ENCODE assay signal across 12 cellular contexts in the genomic region with DNA sequence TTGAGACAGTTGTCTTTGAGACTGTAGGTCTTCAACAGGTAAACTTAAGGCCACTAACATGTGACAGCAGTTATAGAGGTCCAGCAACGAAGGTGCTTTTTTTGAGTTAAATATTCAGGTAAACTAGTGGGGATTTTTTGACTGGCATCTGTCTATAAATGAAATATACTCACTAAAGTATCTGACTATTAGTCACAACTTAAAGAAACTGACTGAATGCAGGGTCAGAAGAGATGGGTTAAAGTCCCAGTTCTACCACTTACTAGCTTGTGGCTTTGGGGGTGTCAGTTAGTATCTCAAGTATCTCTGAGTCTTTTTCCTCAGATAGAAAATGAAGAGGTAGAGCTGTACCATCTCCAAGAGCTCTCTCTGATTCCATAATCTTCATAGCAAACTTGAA. TPM values are rescaled to one million over a fixed set of nuclear protein-coding genes. Genes with fewer than 3 reads are reported as not detected.
DNase-seq lines count a peak whose midpoint lies in the region; ATAC-seq and TF ChIP-seq lines count a peak whose summit lies in the region.
"Had no signal": no experiment of that assay in that cellular context is flagged by ENCODE, and none has a peak within 500 bp of the region (broad histone marks: within the 10 kb centered on the region; RNA-seq: fewer than 3 reads in every experiment).

No MANE protein-coding gene starts in this region.

- intact Hi-C loops in HCT116 (cut with micrococcal nuclease): no loop called here
- intact Hi-C loops in right lobe of liver (cut with DNase I): no loop called here

- no peak overlapping the region for H3K27ac ChIP-seq in HCT116 (ENCODE audit: low read depth, low read length)
- peak overlapping the region; percentile 49 for H3K27ac ChIP-seq in HUES48 (ENCODE audit: low read depth, low read length)
- H3K27ac ChIP-seq in right lobe of liver: peak overlapping the region in 2 of 3 donors; percentile 70 to 72
- H3K27ac ChIP-seq: psoas muscle had no signal

- BruUV-seq in HCT116 (replicated peaks; lab: Mats Ljungman, UMichigan): no TSS peak

- no peak overlapping the region for H3K4me3 ChIP-seq in HCT116 (replicated peaks in 1 of 2; ENCODE audit: low read depth in 1 of 2, low read length in 2 of 2)
- no peak overlapping the region for H3K4me3 ChIP-seq in HUES48 (ENCODE audit: low read depth, low read length)
- H3K4me3 ChIP-seq in right lobe of liver: no peak overlapping the region
- H3K4me3 ChIP-seq: psoas muscle had no signal

- peaks cover 3% of the 10 kb centered on the region; the same call in 1 of the 2 replicates for H4K20me1 ChIP-seq in HCT116 (ENCODE audit: insufficient read depth)

- peaks cover 14% of the 10 kb centered on the region; the same call in 1 of the 2 replicates for H3K79me2 ChIP-seq in HCT116 (ENCODE audit: insufficient read depth, low read length)

- TF ChIP-seq CTCF in HCT116 (IDR thresholded peaks at IDR 0.05 in 2 of 3, conservative IDR thresholded peaks at IDR 0.05 in 1 of 3; ENCODE audit: borderline replicate concordance in 1 of 3, insufficient read depth in 1 of 3, low read depth in 2 of 3, low read length in 2 of 3) (no peak), right lobe of liver (IDR thresholded peaks at IDR 0.05) (no peak)

- H3K9me3 ChIP-seq in HCT116 (ENCODE audit: control insufficient read depth in 1 of 2, insufficient read depth in 1 of 2, low read depth in 1 of 2, low read length in 2 of 2) (no peaks in the 10 kb centered on the region), HUES48 (ENCODE audit: control insufficient read depth, insufficient read depth, low read length) (no peaks in the 10 kb centered on the region), right lobe of liver (no peaks in the 10 kb centered on the region)
- H3K9me3 ChIP-seq: psoas muscle had no signal

- CTCF ChIA-PET in HCT116 (lab: Charles Lee): no interaction called here

- POLR2A ChIA-PET in HCT116 (lab: Charles Lee): no interaction called here

- H3K4me2 ChIP-seq in HCT116 (ENCODE audit: low read length): peak overlapping the region; percentile 45

- no peak for DNase-seq in HCT116 (ENCODE audit: low read depth, low spot score)
- DNase-seq in right lobe of liver: no peak
- no peak for DNase-seq in OCI-M1 (lab: John Stamatoyannopoulos, UW)
- DNase-seq in ecto neural progenitor cell (ENCODE audit: low spot score): no peak
- DNase-seq: NCI-H1417 treated with DMSO at 0.1 percent for 48 hours; NCI-H69; psoas muscle; SHP77 treated with DMSO at 0.1 percent for 48 hours; stimulated activated CD4-positive, alpha-beta T cell treated with anti-CD3 and anti-CD28 coated beads, Interleukin-4, amount 100 ng/mL, for 1 hour had no signal

- H3K27me3 ChIP-seq in HCT116 (ENCODE audit: insufficient read depth, low read length) (no peaks in the 10 kb centered on the region), HUES48 (ENCODE audit: control insufficient read depth, insufficient read depth, low read length) (no peaks in the 10 kb centered on the region), right lobe of liver (no peaks in the 10 kb centered on the region)

- no peak overlapping the region for H2AFZ ChIP-seq in HCT116 (ENCODE audit: low read depth, low read length, poor library complexity, severe bottlenecking)

- TF ChIP-seq RAD21 in HCT116 (IDR thresholded peaks at IDR 0.05; ENCODE audit: low read depth): no peak

- H3K36me3 ChIP-seq in HCT116 (ENCODE audit: control insufficient read depth in 1 of 2, insufficient read depth in 2 of 2, low read length in 2 of 2): peaks cover 24 to 28% of the 10 kb centered on the region in 2 experiments; a peak in 3 of 4 replicates
- H3K36me3 ChIP-seq in HUES48 (ENCODE audit: control insufficient read depth, insufficient read depth, low read length): peaks cover 92% of the 10 kb centered on the region
- H3K36me3 ChIP-seq in right lobe of liver: no peaks in the 10 kb centered on the region

- no peaks in the 10 kb centered on the region for H3K9me2 ChIP-seq in HCT116 (ENCODE audit: insufficient read depth)

- RAD21 ChIA-PET in HCT116 (lab: Charles Lee; ENCODE audit: low non-redundant PET in 1 of 2, low total read pairs in 2 of 2, uncharacterized antibody in 2 of 2, unreplicated experiment in 2 of 2): no interaction called here

- H3K9ac ChIP-seq in HCT116 (ENCODE audit: low read length): no peak overlapping the region
- H3K9ac ChIP-seq in HUES48 (ENCODE audit: low read depth, low read length): no peak overlapping the region

- WGBS in right lobe of liver (ENCODE audit: insufficient coverage, low coverage, low lambda C conversion rate, missing lambda C conversion rate): 57% methylated on average over 1 of the region's 1 CpG

- TF ChIP-seq POLR2A in HCT116 (IDR thresholded peaks at IDR 0.05; ENCODE audit: borderline replicate concordance, extremely low read depth, insufficient read depth, insufficient read length): no peak
- no peak for TF ChIP-seq POLR2A in right lobe of liver (IDR thresholded peaks at IDR 0.05)

- ATAC-seq in GM18867 (IDR thresholded peaks at IDR 0.05; ENCODE audit: unreplicated experiment) (peak; percentile 40), HCT116 (no peak), right lobe of liver (no peak), GM19397 (IDR thresholded peaks at IDR 0.05; ENCODE audit: unreplicated experiment) (no peak)
- ATAC-seq: psoas muscle had no signal

- H3K4me1 ChIP-seq in HCT116 (ENCODE audit: control insufficient read depth in 1 of 2, insufficient read depth in 2 of 2, low read length in 2 of 2): peaks cover 0 to 18% of the 10 kb centered on the region in 2 experiments; a peak in 1 of 4 replicates
- H3K4me1 ChIP-seq in HUES48 (ENCODE audit: control insufficient read depth, insufficient read depth, low read length): peaks cover 9% of the 10 kb centered on the region
- peaks cover 0 to 47% (median 11%) of the 10 kb centered on the region in 4 donors for H3K4me1 ChIP-seq in right lobe of liver
- H3K4me1 ChIP-seq: psoas muscle had no signal

TF ChIP-seq in HCT116, 20 proteins besides CTCF, POLR2A, EP300 and RAD21 (continues in another document):
- TF ChIP-seq, protein P1, sequence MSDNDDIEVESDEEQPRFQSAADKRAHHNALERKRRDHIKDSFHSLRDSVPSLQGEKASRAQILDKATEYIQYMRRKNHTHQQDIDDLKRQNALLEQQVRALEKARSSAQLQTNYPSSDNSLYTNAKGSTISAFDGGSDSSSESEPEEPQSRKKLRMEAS (IDR thresholded peaks at IDR 0.05): no peak
- TF ChIP-seq, protein P2, sequence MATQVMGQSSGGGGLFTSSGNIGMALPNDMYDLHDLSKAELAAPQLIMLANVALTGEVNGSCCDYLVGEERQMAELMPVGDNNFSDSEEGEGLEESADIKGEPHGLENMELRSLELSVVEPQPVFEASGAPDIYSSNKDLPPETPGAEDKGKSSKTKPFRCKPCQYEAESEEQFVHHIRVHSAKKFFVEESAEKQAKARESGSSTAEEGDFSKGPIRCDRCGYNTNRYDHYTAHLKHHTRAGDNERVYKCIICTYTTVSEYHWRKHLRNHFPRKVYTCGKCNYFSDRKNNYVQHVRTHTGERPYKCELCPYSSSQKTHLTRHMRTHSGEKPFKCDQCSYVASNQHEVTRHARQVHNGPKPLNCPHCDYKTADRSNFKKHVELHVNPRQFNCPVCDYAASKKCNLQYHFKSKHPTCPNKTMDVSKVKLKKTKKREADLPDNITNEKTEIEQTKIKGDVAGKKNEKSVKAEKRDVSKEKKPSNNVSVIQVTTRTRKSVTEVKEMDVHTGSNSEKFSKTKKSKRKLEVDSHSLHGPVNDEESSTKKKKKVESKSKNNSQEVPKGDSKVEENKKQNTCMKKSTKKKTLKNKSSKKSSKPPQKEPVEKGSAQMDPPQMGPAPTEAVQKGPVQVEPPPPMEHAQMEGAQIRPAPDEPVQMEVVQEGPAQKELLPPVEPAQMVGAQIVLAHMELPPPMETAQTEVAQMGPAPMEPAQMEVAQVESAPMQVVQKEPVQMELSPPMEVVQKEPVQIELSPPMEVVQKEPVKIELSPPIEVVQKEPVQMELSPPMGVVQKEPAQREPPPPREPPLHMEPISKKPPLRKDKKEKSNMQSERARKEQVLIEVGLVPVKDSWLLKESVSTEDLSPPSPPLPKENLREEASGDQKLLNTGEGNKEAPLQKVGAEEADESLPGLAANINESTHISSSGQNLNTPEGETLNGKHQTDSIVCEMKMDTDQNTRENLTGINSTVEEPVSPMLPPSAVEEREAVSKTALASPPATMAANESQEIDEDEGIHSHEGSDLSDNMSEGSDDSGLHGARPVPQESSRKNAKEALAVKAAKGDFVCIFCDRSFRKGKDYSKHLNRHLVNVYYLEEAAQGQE (IDR thresholded peaks at IDR 0.05; ENCODE audit: low read depth): no peak
- TF ChIP-seq ZNF274 (IDR thresholded peaks at IDR 0.05; ENCODE audit: low read depth, low read length): no peak
- no peak for TF ChIP-seq ZFX (IDR thresholded peaks at IDR 0.05)
- TF ChIP-seq, protein P3, sequence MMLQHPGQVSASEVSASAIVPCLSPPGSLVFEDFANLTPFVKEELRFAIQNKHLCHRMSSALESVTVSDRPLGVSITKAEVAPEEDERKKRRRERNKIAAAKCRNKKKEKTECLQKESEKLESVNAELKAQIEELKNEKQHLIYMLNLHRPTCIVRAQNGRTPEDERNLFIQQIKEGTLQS (IDR thresholded peaks at IDR 0.05): no peak
- TF ChIP-seq SRF (IDR thresholded peaks at IDR 0.05; ENCODE audit: low read depth): no peak
- TF ChIP-seq ELF1 (IDR thresholded peaks at IDR 0.05; ENCODE audit: borderline replicate concordance, low read depth): no peak
- TF ChIP-seq TCF7L2 (IDR thresholded peaks at IDR 0.05; ENCODE audit: borderline replicate concordance, extremely low read depth, insufficient read depth, insufficient read length): no peak
- no peak for TF ChIP-seq YY1 (IDR thresholded peaks at IDR 0.05; ENCODE audit: extremely low read depth, insufficient replicate concordance, low read depth, low read length)

RNA-seq across cellular contexts. Expression of a gene that starts 18.0 kb away (rescaled TPM):
- 76.2 TPM for total RNA-seq in HCT116 (2021; ENCODE audit: unreplicated experiment)
- polyA plus RNA-seq in HCT116 (2012): 16.1 and 24.3 TPM in 2 replicates
- total RNA-seq in right lobe of liver: 10 to 100 TPM; 21.3 to 36.0 (median 27.1) TPM

RNA-seq across cellular contexts. Expression of a gene that starts 18.9 kb away (rescaled TPM):
- total RNA-seq in HCT116 (2021; ENCODE audit: unreplicated experiment) (74.1 TPM), right lobe of liver (10 to 100 TPM; 26.9 to 57.0 (median 51.5) TPM)
- polyA plus RNA-seq in HCT116 (2012): 191 and 247 TPM in 2 replicates

RNA-seq across cellular contexts. Expression of a gene that starts 40.0 kb away (rescaled TPM):
- total RNA-seq in HCT116 (2021; ENCODE audit: unreplicated experiment) (11.0 TPM), right lobe of liver (10 to 100 TPM in 3 of 6 experiments, 1 to 10 TPM in 3; 4.2 to 19.3 (median 8.6) TPM)
- 13.8 and 20.7 TPM in 2 replicates for polyA plus RNA-seq in HCT116 (2012)

RNA-seq across cellular contexts. Expression of a gene that starts 50.8 kb away (rescaled TPM):
- total RNA-seq in HCT116 (2021; ENCODE audit: unreplicated experiment) (3.4 TPM), right lobe of liver (1 to 10 TPM; 1.4 to 4.0 (median 2.1) TPM)
- 1.2 and 1.7 TPM in 2 replicates for polyA plus RNA-seq in HCT116 (2012)
